Comparison of ENCODE assay signal across 1 cellular context in the genomic region with DNA sequence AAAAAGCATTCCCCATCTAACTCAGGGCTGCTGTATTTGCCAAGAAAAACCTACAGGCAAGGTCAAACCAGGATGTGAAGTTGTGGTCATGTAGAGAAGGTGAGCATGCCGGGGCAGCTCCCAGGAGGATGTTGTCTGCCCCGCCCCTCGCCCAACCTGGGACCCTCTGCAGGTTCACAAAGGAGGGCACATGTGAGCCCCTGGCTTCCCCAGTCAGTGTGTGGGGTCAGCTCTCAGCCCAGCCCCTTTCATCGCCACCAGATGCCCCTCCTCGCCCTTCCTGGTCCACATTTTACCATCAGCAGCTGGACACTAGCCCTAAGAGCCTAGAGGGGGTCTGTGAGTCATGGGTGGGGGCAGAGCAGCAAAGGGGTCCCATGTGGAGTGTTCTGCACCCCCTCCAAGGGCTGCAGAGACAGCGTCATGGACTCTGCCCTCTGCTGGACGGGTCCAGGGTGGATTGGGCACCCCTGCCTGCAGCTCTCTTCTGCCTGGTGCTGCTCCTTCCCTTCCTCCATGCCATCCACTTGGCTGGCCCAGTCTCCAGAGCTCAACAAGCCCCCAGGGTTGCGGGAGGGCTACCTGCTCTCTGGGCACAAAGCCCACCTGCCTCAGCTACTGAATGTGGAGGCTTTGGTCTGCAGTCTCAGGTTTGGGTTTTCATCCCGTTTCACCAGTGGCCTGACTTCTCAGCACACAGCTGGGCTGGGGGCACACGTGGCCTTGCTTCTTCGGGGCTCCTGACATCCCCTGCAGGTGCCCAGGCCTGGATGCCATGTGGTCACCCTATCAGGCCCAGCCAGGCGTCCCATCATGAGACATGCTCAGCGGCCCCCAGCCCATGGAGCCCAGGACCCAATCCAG.
A peak's percentile ranks its signal among the peaks of the same experiment; 100 is the strongest.
TF ChIP-seq lines count a peak whose summit lies in the region.

No MANE protein-coding gene starts in this region.

TF ChIP-seq in HepG2, 621 proteins besides CTCF, POLR2A, EP300 and RAD21:
- 0 out of 2 replicates have a peak, but pooled peaks have one; percentile 28 for TF ChIP-seq ZNF225 (CRISPR knock-in tag; IDR thresholded peaks at IDR 0.05)
- TF ChIP-seq, protein P1, sequence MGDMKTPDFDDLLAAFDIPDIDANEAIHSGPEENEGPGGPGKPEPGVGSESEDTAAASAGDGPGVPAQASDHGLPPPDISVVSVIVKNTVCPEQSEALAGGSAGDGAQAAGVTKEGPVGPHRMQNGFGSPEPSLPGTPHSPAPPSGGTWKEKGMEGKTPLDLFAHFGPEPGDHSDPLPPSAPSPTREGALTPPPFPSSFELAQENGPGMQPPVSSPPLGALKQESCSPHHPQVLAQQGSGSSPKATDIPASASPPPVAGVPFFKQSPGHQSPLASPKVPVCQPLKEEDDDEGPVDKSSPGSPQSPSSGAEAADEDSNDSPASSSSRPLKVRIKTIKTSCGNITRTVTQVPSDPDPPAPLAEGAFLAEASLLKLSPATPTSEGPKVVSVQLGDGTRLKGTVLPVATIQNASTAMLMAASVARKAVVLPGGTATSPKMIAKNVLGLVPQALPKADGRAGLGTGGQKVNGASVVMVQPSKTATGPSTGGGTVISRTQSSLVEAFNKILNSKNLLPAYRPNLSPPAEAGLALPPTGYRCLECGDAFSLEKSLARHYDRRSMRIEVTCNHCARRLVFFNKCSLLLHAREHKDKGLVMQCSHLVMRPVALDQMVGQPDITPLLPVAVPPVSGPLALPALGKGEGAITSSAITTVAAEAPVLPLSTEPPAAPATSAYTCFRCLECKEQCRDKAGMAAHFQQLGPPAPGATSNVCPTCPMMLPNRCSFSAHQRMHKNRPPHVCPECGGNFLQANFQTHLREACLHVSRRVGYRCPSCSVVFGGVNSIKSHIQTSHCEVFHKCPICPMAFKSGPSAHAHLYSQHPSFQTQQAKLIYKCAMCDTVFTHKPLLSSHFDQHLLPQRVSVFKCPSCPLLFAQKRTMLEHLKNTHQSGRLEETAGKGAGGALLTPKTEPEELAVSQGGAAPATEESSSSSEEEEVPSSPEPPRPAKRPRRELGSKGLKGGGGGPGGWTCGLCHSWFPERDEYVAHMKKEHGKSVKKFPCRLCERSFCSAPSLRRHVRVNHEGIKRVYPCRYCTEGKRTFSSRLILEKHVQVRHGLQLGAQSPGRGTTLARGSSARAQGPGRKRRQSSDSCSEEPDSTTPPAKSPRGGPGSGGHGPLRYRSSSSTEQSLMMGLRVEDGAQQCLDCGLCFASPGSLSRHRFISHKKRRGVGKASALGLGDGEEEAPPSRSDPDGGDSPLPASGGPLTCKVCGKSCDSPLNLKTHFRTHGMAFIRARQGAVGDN (CRISPR knock-in tag; IDR thresholded peaks at IDR 0.05): 0 out of 2 replicates have a peak, but pooled peaks have one; percentile 34
- TF ChIP-seq ARNT2 (CRISPR knock-in tag; IDR thresholded peaks at IDR 0.05; ENCODE audit: low read depth): no peak
- TF ChIP-seq, protein P2, sequence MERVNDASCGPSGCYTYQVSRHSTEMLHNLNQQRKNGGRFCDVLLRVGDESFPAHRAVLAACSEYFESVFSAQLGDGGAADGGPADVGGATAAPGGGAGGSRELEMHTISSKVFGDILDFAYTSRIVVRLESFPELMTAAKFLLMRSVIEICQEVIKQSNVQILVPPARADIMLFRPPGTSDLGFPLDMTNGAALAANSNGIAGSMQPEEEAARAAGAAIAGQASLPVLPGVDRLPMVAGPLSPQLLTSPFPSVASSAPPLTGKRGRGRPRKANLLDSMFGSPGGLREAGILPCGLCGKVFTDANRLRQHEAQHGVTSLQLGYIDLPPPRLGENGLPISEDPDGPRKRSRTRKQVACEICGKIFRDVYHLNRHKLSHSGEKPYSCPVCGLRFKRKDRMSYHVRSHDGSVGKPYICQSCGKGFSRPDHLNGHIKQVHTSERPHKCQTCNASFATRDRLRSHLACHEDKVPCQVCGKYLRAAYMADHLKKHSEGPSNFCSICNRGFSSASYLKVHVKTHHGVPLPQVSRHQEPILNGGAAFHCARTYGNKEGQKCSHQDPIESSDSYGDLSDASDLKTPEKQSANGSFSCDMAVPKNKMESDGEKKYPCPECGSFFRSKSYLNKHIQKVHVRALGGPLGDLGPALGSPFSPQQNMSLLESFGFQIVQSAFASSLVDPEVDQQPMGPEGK (CRISPR knock-in tag; IDR thresholded peaks at IDR 0.05): peak; percentile 28; the same call in 1 of the 2 replicates
- TF ChIP-seq HNF4A (CRISPR knock-in tag; IDR thresholded peaks at IDR 0.05): peak; percentile 43
- TF ChIP-seq STAG1 (CRISPR knock-in tag; IDR thresholded peaks at IDR 0.05): peak; percentile 9; the same call in 1 of the 2 replicates
- TF ChIP-seq, protein P3, sequence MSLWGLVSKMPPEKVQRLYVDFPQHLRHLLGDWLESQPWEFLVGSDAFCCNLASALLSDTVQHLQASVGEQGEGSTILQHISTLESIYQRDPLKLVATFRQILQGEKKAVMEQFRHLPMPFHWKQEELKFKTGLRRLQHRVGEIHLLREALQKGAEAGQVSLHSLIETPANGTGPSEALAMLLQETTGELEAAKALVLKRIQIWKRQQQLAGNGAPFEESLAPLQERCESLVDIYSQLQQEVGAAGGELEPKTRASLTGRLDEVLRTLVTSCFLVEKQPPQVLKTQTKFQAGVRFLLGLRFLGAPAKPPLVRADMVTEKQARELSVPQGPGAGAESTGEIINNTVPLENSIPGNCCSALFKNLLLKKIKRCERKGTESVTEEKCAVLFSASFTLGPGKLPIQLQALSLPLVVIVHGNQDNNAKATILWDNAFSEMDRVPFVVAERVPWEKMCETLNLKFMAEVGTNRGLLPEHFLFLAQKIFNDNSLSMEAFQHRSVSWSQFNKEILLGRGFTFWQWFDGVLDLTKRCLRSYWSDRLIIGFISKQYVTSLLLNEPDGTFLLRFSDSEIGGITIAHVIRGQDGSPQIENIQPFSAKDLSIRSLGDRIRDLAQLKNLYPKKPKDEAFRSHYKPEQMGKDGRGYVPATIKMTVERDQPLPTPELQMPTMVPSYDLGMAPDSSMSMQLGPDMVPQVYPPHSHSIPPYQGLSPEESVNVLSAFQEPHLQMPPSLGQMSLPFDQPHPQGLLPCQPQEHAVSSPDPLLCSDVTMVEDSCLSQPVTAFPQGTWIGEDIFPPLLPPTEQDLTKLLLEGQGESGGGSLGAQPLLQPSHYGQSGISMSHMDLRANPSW (CRISPR knock-in tag; IDR thresholded peaks at IDR 0.05; ENCODE audit: borderline replicate concordance): no peak
- TF ChIP-seq ZNF350 (CRISPR knock-in tag; IDR thresholded peaks at IDR 0.05; ENCODE audit: borderline replicate concordance, low read depth): no peak
- TF ChIP-seq ZNF816 (CRISPR knock-in tag; IDR thresholded peaks at IDR 0.05; ENCODE audit: borderline replicate concordance): no peak
- peak; percentile 76; the same call in 1 of the 2 replicates for TF ChIP-seq CEBPB (IDR thresholded peaks at IDR 0.05; ENCODE audit: borderline replicate concordance, low read depth, low read length)
- no peak for TF ChIP-seq ZBTB1 (CRISPR knock-in tag; IDR thresholded peaks at IDR 0.05; ENCODE audit: borderline replicate concordance)
- TF ChIP-seq CEBPG (CRISPR knock-in tag; IDR thresholded peaks at IDR 0.05): peak; percentile 82
